ENCODE assay signal across 8 cellular contexts in the genomic region with DNA sequence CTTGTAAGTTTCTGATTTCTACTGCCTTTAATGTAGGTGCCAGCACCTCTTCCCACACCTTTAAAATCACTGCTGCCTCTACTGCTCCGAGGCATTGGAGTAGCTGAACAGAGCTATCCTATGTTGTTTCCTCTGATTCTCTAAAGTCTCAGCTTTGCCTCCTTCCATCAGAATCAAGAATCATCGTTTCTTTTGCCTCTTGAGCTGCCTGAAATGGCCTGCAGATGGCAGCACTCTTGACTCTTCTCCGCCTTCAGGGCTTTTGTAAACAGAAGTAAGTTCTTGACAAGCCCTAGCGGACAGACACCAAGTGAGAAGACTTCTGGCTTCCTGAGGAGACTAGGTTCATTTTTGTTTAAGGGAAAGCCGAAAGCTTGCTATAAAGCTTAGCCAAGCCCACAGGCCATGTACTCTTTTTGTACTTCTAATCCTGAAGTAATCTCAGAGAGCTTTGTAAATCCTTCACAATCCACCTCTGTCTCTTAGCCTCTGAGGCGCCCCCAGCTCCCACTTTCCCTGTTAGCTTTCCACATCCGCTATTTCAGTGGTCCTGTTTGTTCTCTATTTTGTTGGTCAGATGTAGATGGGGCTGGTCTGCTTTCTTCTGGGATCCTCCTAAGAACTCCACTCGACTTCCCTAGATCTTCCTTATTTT. TPM values are rescaled to one million over a fixed set of nuclear protein-coding genes. Genes with fewer than 3 reads are reported as not detected.
A peak's percentile ranks its signal among the peaks of the same experiment; 100 is the strongest.
DNase-seq lines count a peak whose midpoint lies in the region; ATAC-seq and TF ChIP-seq lines count a peak whose summit lies in the region.

No MANE protein-coding gene starts in this region.

- peak; percentile 98 for ATAC-seq in HG02588 (IDR thresholded peaks at IDR 0.05; ENCODE audit: unreplicated experiment)
- peak; percentile 86 for ATAC-seq in activated B cell treated with CpG ODN at 0.5 μM for 24 hours (ENCODE audit: low read depth)
- peak; percentile 77 for ATAC-seq in left lobe of liver

- peaks cover 19% of the 10 kb centered on the region for H3K9me3 Mint-ChIP-seq in activated B cell treated with CpG ODN at 0.5 μM for 24 hours

- intact Hi-C loops in activated B cell treated with CpG ODN at 0.5 μM for 24 hours (cut with micrococcal nuclease) = loop anchor here (1.0 to 5.0 kb wide), 3 partner anchors 627 to 1546 kb away; no protein-coding TSS in a partner anchor

- no peak for TF ChIP-seq CTCF in activated B cell treated with CpG ODN at 0.5 μM for 24 hours (IDR thresholded peaks at IDR 0.05)

- H3K4me3 Mint-ChIP-seq in activated B cell treated with CpG ODN at 0.5 μM for 24 hours = no peak overlapping the region

- CTCF ChIA-PET in activated B cell treated with CpG ODN at 0.5 μM for 24 hours (lab: Charles Lee) = interaction anchor here (0.8 to 2.0 kb wide), 13 partner anchors 8 to 1546 kb away, joined by 3 to 8 read pairs (median 4); no protein-coding TSS in a partner anchor

- no peaks in the 10 kb centered on the region for H3K36me3 Mint-ChIP-seq in activated B cell treated with CpG ODN at 0.5 μM for 24 hours (ENCODE audit: low read depth)

- POLR2A ChIA-PET in activated B cell treated with CpG ODN at 0.5 μM for 24 hours (lab: Charles Lee) = no interaction called here

- H3K4me1 Mint-ChIP-seq in activated B cell treated with CpG ODN at 0.5 μM for 24 hours = peaks cover 5% of the 10 kb centered on the region

- H3K27ac Mint-ChIP-seq in activated B cell treated with CpG ODN at 0.5 μM for 24 hours = no peak overlapping the region

- no peaks in the 10 kb centered on the region for H3K27me3 Mint-ChIP-seq in activated B cell treated with CpG ODN at 0.5 μM for 24 hours

- DNase-seq in NCI-H2196 (lab: John Stamatoyannopoulos, UW; ENCODE audit: unreplicated experiment) = peak; percentile 34
- no peak for DNase-seq in NCI-H2196 treated with DMSO at 0.1 percent for 48 hours (lab: John Stamatoyannopoulos, UW; ENCODE audit: unreplicated experiment)
- DNase-seq in NCI-H1105 (lab: John Stamatoyannopoulos, UW) = peak; percentile 5
- peak; percentile 26 for DNase-seq in activated B cell treated with CpG ODN at 0.5 μM for 24 hours
- peak; percentile 72 for DNase-seq in cerebellar cortex (ENCODE audit: low spot score)
- peak; percentile 48 for DNase-seq in left lobe of liver (ENCODE audit: low spot score)
- DNase-seq in stimulated activated CD4-positive, alpha-beta T cell treated with anti-CD3 and anti-CD28 coated beads, TNF-alpha, amount 100 ng/mL, for 4 hours (ENCODE audit: low read depth in 3 of 3) = peak; percentile 21 to 23 (median 22)

RNA-seq across cellular contexts. Expression of gene GTF3C3, which starts 48.4 kb away (rescaled TPM):
- total RNA-seq in activated B cell treated with CpG ODN at 0.5 μM for 24 hours = 39.4 and 49.6 TPM in 2 replicates
- 14.0 TPM for total RNA-seq in left lobe of liver

RNA-seq across cellular contexts. Expression of gene C2orf66, which starts 58.1 kb away (rescaled TPM):
- total RNA-seq in activated B cell treated with CpG ODN at 0.5 μM for 24 hours (not detected in 2 replicates), left lobe of liver (not detected)
